ENCODE assay signal across 17 cellular contexts in genomic region chr1:201732351-201732750, GRCh38.
DNase-seq lines count a peak whose midpoint lies in the region; ATAC-seq and TF ChIP-seq lines count a peak whose summit lies in the region.
"Had no signal": no experiment of that assay in that cellular context is flagged by ENCODE, and none has a peak within 500 bp of the region (broad histone marks: within the 10 kb centered on the region; RNA-seq: fewer than 3 reads in every experiment).

No MANE protein-coding gene starts in this region.

- ATAC-seq in left lobe of liver (no peak), GM19324 (IDR thresholded peaks at IDR 0.05; ENCODE audit: low FRiP score, unreplicated experiment) (no peak)

- peak; percentile 75 for DNase-seq in EH (ENCODE audit: low read depth)
- DNase-seq in M059J (ENCODE audit: low read depth): peak; percentile 58
- peak; percentile 37 for DNase-seq in astrocyte of the spinal cord (ENCODE audit: low read depth, low spot score)
- peak; percentile 0 for DNase-seq in left lobe of liver (ENCODE audit: low spot score)
- no peak for DNase-seq in NCI-H187 (lab: John Stamatoyannopoulos, UW)
- DNase-seq in KG1 (lab: John Stamatoyannopoulos, UW): no peak
- DNase-seq in stimulated activated CD4-positive, alpha-beta T cell treated with anti-CD3 and anti-CD28 coated beads, Interleukin-2, amount 100 ng/mL, for 48 hours: no peak
- DNase-seq: activated naive CD4-positive, alpha-beta T cell treated with Interleukin-2 at 50 U/mL for 16 hours; dermis blood vessel endothelial cell; H9; lower lobe of right lung; NCI-H1092 treated with DMSO at 0.1 percent for 48 hours; NCI-H774; ovary; PC-9; stimulated activated CD4-positive, alpha-beta T cell treated with anti-CD3 and anti-CD28 coated beads, Interleukin-1b, Interleukin-23, amount 100 ng/mL, for 48 hours had no signal

- H3K4me3 ChIP-seq in astrocyte of the spinal cord (ENCODE audit: low read depth, low read length): no peak overlapping the region
- H3K4me3 ChIP-seq: lower lobe of right lung, ovary, PC-9 had no signal

- in situ Hi-C loops in astrocyte of the spinal cord (cut with HindIII; ENCODE audit: low sequenced_read_pairs): no loop called here

- TF ChIP-seq CTCF in astrocyte of the spinal cord (IDR thresholded peaks at IDR 0.05; ENCODE audit: low read depth, low read length): no peak

Comparison
In these comparisons a context has a peak if more than half of its experiments do, and no peak if none do; other contexts are left out.
1. DNase-seq: peak in EH (single experiment), M059J (single experiment), astrocyte of the spinal cord (single experiment) and left lobe of liver (single experiment); none in NCI-H187 (0 of 2), KG1 (single experiment) and stimulated activated CD4-positive, alpha-beta T cell treated with anti-CD3 and anti-CD28 coated beads, Interleukin-2, amount 100 ng/mL, for 48 hours (0 of 2).